ENCODE assay signal across 8 cellular contexts in the genomic region with DNA sequence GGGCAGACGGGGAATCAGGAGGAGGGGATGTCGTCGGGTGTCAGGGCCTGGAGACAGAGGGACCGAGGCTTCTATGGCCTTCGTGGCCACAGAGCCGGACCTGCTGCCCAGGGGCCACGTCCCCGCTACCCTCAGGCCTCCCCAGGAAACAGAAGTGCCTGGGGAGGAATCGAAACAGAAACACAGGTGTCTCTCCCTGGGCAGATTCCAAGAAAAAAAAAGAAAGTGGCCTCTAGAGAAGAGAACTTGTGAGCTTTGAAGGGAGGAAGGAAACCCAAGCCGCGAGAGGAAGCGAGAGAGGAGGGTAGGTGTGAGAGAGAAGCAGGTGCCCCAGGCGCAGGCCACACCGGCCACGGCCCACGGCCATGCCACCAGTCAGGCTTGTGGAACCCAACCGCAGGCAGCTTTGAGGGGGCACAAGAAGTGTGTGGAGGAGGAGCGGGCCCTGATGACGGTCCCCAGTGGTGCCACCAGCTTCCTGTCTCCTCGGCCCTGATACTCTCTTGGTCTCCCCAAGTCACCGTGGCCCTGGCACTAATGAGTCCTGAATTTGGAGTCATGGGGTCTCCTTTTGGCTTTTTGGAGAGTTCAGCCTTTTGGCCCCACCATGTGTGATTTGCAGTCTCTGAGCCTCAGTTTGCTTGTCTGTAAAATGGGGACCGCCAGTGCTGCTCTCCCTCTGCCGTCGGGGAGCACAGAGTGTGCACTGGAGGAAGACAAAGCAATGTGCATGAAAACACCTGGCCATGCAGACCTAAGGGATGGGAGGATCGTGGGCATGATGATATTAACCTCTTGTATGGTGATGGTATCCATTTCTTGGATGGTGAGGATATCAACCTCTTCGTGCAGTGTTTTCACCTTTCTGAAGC. TPM values are rescaled to one million over a fixed set of nuclear protein-coding genes. Genes with fewer than 3 reads are reported as not detected.
A peak's percentile ranks its signal among the peaks of the same experiment; 100 is the strongest.
DNase-seq lines count a peak whose midpoint lies in the region; ATAC-seq and TF ChIP-seq lines count a peak whose summit lies in the region.

No MANE protein-coding gene starts in this region.

- peak overlapping the region; percentile 36 to 56 for H3K4me3 ChIP-seq in neutrophil (ENCODE audit: low read depth in 1 of 2, low read length in 1 of 2)

- peaks cover 46% of the 10 kb centered on the region for H3K4me1 Mint-ChIP-seq in activated T-helper 17 cell treated with anti-CD3 and anti-CD28 coated beads, Interleukin-2, amount 50 U/mL, for 72 hours

- no peaks in the 10 kb centered on the region for H3K36me3 ChIP-seq in neutrophil

- H3K9me3 ChIP-seq in neutrophil, result no peaks in the 10 kb centered on the region

- H3K27ac ChIP-seq in neutrophil, result peak overlapping the region; percentile 91

- DNase-seq in CD1c-positive myeloid dendritic cell (ENCODE audit: extremely low spot score), result peak; percentile 21
- peak; percentile 11 for DNase-seq in T follicular helper cell (ENCODE audit: low read depth)
- no peak for DNase-seq in DMS 273 treated with DMSO at 0.1 percent for 48 hours (lab: John Stamatoyannopoulos, UW)
- DNase-seq in HK-2 (ENCODE audit: unreplicated experiment), result no peak

- H3K9me3 Mint-ChIP-seq in activated T-helper 17 cell treated with anti-CD3 and anti-CD28 coated beads, Interleukin-2, amount 50 U/mL, for 72 hours, result no peaks in the 10 kb centered on the region

- H3K27me3 ChIP-seq in neutrophil, result no peaks in the 10 kb centered on the region

- ATAC-seq in activated T-helper 17 cell treated with anti-CD3 and anti-CD28 coated beads, Interleukin-2, amount 50 U/mL, for 72 hours (replicated peaks), result peak; percentile 82
- ATAC-seq in HG02759 (IDR thresholded peaks at IDR 0.05; ENCODE audit: unreplicated experiment) (no peak), GM18873 (IDR thresholded peaks at IDR 0.05; ENCODE audit: low FRiP score, unreplicated experiment) (no peak)

- no peaks in the 10 kb centered on the region for H3K27me3 Mint-ChIP-seq in activated T-helper 17 cell treated with anti-CD3 and anti-CD28 coated beads, Interleukin-2, amount 50 U/mL, for 72 hours

- no peak for TF ChIP-seq CTCF in neutrophil (IDR thresholded peaks at IDR 0.05)

- H3K4me3 Mint-ChIP-seq in activated T-helper 17 cell treated with anti-CD3 and anti-CD28 coated beads, Interleukin-2, amount 50 U/mL, for 72 hours, result peak overlapping the region; percentile 78

- H3K36me3 Mint-ChIP-seq in activated T-helper 17 cell treated with anti-CD3 and anti-CD28 coated beads, Interleukin-2, amount 50 U/mL, for 72 hours (ENCODE audit: low read depth), result no peaks in the 10 kb centered on the region

- H3K27ac Mint-ChIP-seq in activated T-helper 17 cell treated with anti-CD3 and anti-CD28 coated beads, Interleukin-2, amount 50 U/mL, for 72 hours, result peak overlapping the region; percentile 93

- peaks cover 52 to 54% of the 10 kb centered on the region in 2 experiments for H3K4me1 ChIP-seq in neutrophil (ENCODE audit: control insufficient read depth in 1 of 2, insufficient read depth in 1 of 2, low read depth in 1 of 2, low read length in 1 of 2)

RNA-seq across cellular contexts. Expression of gene LIF, which starts 25.2 kb away (rescaled TPM):
- total RNA-seq in activated T-helper 17 cell treated with anti-CD3 and anti-CD28 coated beads, Interleukin-2, amount 50 U/mL, for 72 hours, result 100 to 1,000 TPM; 175 to 300 TPM

RNA-seq across cellular contexts. Expression of gene OSM, which starts 45.3 kb away (rescaled TPM):
- 10 to 100 TPM; 41.1 to 88.6 TPM for total RNA-seq in activated T-helper 17 cell treated with anti-CD3 and anti-CD28 coated beads, Interleukin-2, amount 50 U/mL, for 72 hours

Comparison
In these comparisons a context has a peak if more than half of its experiments do, and no peak if none do; other contexts are left out.
1. DNase-seq: peak in CD1c-positive myeloid dendritic cell (single experiment) and T follicular helper cell (single experiment); none in DMS 273 treated with DMSO at 0.1 percent for 48 hours (single experiment) and HK-2 (single experiment).